29 cellular contexts compared by ENCODE assay signal in the genomic region with DNA sequence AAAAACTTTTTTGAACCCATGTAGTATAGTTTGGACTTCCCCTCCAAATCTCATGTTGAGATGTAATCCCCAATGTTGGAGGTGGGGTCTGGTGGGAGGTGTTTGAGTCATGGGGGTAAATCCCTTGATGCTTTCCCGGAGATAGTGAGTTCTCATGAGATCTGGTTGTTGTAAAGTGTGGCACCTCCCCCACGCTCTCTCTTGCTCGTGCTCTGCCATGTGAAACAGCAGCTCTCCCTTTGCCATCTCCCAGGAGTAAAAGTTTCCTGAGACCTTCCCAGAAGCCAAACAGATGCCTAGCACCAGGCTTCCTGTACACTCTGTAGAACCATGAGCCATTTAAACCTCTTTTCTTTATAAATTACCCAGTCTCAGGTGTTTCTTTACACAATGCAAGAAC. TPM values are rescaled to one million over a fixed set of nuclear protein-coding genes. Genes with fewer than 3 reads are reported as not detected.
DNase-seq lines count a peak whose midpoint lies in the region; ATAC-seq and TF ChIP-seq lines count a peak whose summit lies in the region.
"Had no signal": no experiment of that assay in that cellular context is flagged by ENCODE, and none has a peak within 500 bp of the region (broad histone marks: within the 10 kb centered on the region; RNA-seq: fewer than 3 reads in every experiment).

No MANE protein-coding gene starts in this region.

- H3K9me3 ChIP-seq in iPS-15b (ENCODE audit: control insufficient read depth, insufficient read depth, low read length) (no peaks in the 10 kb centered on the region), smooth muscle cell (replicated peaks; ENCODE audit: low read depth) (no peaks in the 10 kb centered on the region)
- H3K9me3 ChIP-seq: breast epithelium, SK-N-SH had no signal

- H3K27me3 ChIP-seq in iPS-15b (ENCODE audit: control insufficient read depth, insufficient read depth, low read length) (no peaks in the 10 kb centered on the region), smooth muscle cell (ENCODE audit: low read depth) (no peaks in the 10 kb centered on the region)
- H3K27me3 ChIP-seq: breast epithelium, spleen had no signal

- no peak overlapping the region for H2AFZ ChIP-seq in smooth muscle cell (ENCODE audit: low read depth)

- H3K4me1 ChIP-seq in iPS-15b (ENCODE audit: control insufficient read depth, insufficient read depth, low read length): peaks cover 24% of the 10 kb centered on the region
- no peaks in the 10 kb centered on the region for H3K4me1 ChIP-seq in smooth muscle cell (ENCODE audit: low read depth)
- H3K4me1 ChIP-seq: breast epithelium had no signal

- ATAC-seq in HG03378 (IDR thresholded peaks at IDR 0.05; ENCODE audit: unreplicated experiment): no peak

- H3K27ac ChIP-seq in smooth muscle cell (ENCODE audit: low read depth): peak overlapping the region; percentile 17
- H3K27ac ChIP-seq: breast epithelium, HL-60, RWPE1, spleen, VCaP had no signal

- no peaks in the 10 kb centered on the region for H3K36me3 ChIP-seq in iPS-15b (ENCODE audit: control insufficient read depth, insufficient read depth, low read length)
- no peaks in the 10 kb centered on the region for H3K36me3 ChIP-seq in smooth muscle cell (ENCODE audit: low read depth)
- H3K36me3 ChIP-seq: breast epithelium, spleen had no signal

- H3K79me2 ChIP-seq in smooth muscle cell (ENCODE audit: low read depth): no peaks in the 10 kb centered on the region

- no peak overlapping the region for H3K4me2 ChIP-seq in smooth muscle cell
- H3K4me2 ChIP-seq: SK-N-SH had no signal

- WGBS in smooth muscle cell (ENCODE audit: low lambda C conversion rate): 23% methylated on average over 3 of the region's 3 CpGs

- in situ Hi-C loops in KBM-7 (cut with MboI; ENCODE audit: low pct_unique_long_range_greater_than_20kb, low sequenced_read_pairs): no loop called here

- H3F3A ChIP-seq in smooth muscle cell (ENCODE audit: low read depth): no peaks in the 10 kb centered on the region

- H3K4me3 ChIP-seq in iPS-15b (ENCODE audit: low read depth, low read length) (no peak overlapping the region), smooth muscle cell (no peak overlapping the region)
- H3K4me3 ChIP-seq: breast epithelium, spleen had no signal

- no peaks in the 10 kb centered on the region for H4K20me1 ChIP-seq in smooth muscle cell (ENCODE audit: low read depth)

- H3K9ac ChIP-seq in iPS-15b (ENCODE audit: low read depth, low read length) (peak overlapping the region; percentile 4), smooth muscle cell (ENCODE audit: low read depth) (no peak overlapping the region)
- H3K9ac ChIP-seq: SK-N-SH had no signal

- no peak for TF ChIP-seq CTCF in smooth muscle cell (IDR thresholded peaks at IDR 0.05; ENCODE audit: borderline replicate concordance, insufficient read depth, poor library complexity, severe bottlenecking)

- DNase-seq in activated CD8-positive, alpha-beta memory T cell treated with anti-CD3 and anti-CD28 coated beads for 24 hours: peak; percentile 37
- no peak for DNase-seq in activated CD8-positive, alpha-beta memory T cell treated with anti-CD3 and anti-CD28 coated beads, Interleukin-2, amount 50 U/mL, for 48 hours
- peak; percentile 49 for DNase-seq in KBM-7
- no peak for DNase-seq in smooth muscle cell (lab: John Stamatoyannopoulos, UW; ENCODE audit: unreplicated experiment)
- no peak for DNase-seq in NCI-H1092 treated with DMSO at 0.1 percent for 48 hours (lab: John Stamatoyannopoulos, UW)
- no peak for DNase-seq in NCI-H2029 (lab: John Stamatoyannopoulos, UW)
- DNase-seq: amniotic stem cell; C1 segment of cervical spinal cord; effector memory CD4-positive, alpha-beta T cell; foreskin melanocyte; hypothalamus; NCI-H1417 treated with DMSO at 0.1 percent for 48 hours; NCI-H510A treated with DMSO at 0.1 percent for 48 hours; SK-N-SH; spleen; stimulated activated CD4-positive, alpha-beta T cell treated with anti-CD3 and anti-CD28 coated beads, Interleukin-4, amount 100 ng/mL, for 24 hours had no signal

RNA-seq across cellular contexts. Expression of gene RNU6-1, which starts 16.0 kb away (rescaled TPM):
- not detected in 2 replicates for total RNA-seq in smooth muscle cell
- not detected in 2 replicates for polyA plus RNA-seq in smooth muscle cell
- total RNA-seq: activated T-helper 1 cell treated with anti-CD3 and anti-CD28 coated beads, Interleukin-12 subunit alpha, Interleukin-12 subunit beta, Interleukin-2, Interleukin-4 antibody, amounts not matched to agents 30 ng/mL and 10 ng/mL and 1 ng/mL, durations not matched to agents 14 hours and 24 hours and 36 hours; breast epithelium; H4; lung microvascular endothelial cell; MCF 10A; osteoblast; spleen had no signal
- polyA plus RNA-seq: esophagus, keratinocyte, SK-N-SH, spleen had no signal

RNA-seq across cellular contexts. Expression of gene SKOR1, which starts 30.5 kb away (rescaled TPM):
- total RNA-seq in smooth muscle cell: 0.04 TPM in 1 of 2 replicates, not detected in the other
- polyA plus RNA-seq in smooth muscle cell: 0.21 and 0.27 TPM in 2 replicates
- total RNA-seq: H4 had no signal

Comparison
In these comparisons a context has a peak if more than half of its experiments do, and no peak if none do; other contexts are left out.
1. DNase-seq: peak in activated CD8-positive, alpha-beta memory T cell treated with anti-CD3 and anti-CD28 coated beads for 24 hours (single experiment) and KBM-7 (single experiment); none in activated CD8-positive, alpha-beta memory T cell treated with anti-CD3 and anti-CD28 coated beads, Interleukin-2, amount 50 U/mL, for 48 hours (single experiment), smooth muscle cell (single experiment), NCI-H1092 treated with DMSO at 0.1 percent for 48 hours (single experiment) and NCI-H2029 (single experiment).